Comparison of ENCODE assay signal across 1 cellular context in genomic region chr1:88983791-88984552, GRCh38.
TF ChIP-seq lines count a peak whose summit lies in the region.

No MANE protein-coding gene starts in this region.

TF ChIP-seq in SK-N-SH, 30 proteins besides CTCF, POLR2A, EP300 and RAD21 (continued from another document):
- TF ChIP-seq REST (IDR thresholded peaks at IDR 0.05; ENCODE audit: low read depth, low read length) (no peak), TEAD4 (IDR thresholded peaks at IDR 0.05; ENCODE audit: borderline replicate concordance, insufficient read depth) (no peak)
